Comparison of ENCODE assay signal across 19 cellular contexts in the genomic region with DNA sequence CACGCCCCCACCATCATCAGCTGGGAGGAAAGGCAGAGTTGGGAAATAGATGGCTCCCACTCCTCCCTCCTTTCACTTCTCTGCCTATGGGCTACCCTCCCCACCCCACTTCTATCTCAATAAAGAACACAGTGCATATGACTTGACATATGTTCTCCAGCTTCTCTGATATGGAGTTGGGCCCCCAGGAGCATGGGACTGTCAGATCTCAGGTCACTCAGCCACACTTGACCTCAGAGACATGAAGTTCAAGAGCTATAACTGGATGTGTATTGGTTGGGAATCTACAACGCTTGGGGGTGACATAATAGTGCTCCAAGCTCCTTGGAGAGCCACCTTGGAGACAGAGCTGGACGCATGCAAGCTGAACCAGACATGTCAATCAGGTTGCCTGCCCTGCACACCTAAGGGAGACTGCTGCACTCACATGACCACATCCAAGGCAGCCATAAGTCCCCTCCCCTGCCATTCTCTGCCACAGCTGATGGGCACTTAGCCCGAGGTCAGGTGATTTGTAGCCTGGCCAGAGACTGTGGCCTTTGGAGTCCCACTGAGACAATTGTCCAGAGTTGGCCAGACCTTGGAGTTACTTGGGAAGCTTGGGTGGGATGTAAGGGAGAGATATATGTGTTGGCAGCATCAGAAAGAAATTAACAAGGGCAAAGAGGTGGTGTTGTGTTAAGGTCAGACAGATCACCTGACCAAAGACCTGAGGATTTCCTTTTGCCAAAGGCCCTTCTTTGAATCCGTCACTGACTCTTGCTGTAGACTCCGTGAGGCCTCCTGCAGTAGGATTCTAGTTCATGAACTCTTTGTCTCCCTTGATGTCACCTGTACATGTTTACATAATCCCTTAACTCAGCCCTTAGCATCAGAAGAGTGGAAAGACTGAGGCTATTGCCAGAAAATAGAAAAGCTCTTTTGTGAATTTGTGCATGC. TPM values are rescaled to one million over a fixed set of nuclear protein-coding genes. Genes with fewer than 3 reads are reported as not detected.
DNase-seq lines count a peak whose midpoint lies in the region; ATAC-seq and TF ChIP-seq lines count a peak whose summit lies in the region.
"Had no signal": no experiment of that assay in that cellular context is flagged by ENCODE, and none has a peak within 500 bp of the region (broad histone marks: within the 10 kb centered on the region; RNA-seq: fewer than 3 reads in every experiment).

No MANE protein-coding gene starts in this region.

- H3K4me2 ChIP-seq in PC-3 (ENCODE audit: low read length): peak overlapping the region; percentile 71; the same call in 1 of the 2 replicates
- no peak overlapping the region for H3K4me2 ChIP-seq in neural cell (ENCODE audit: low read length)

- TF ChIP-seq RAD21 in neural cell (conservative IDR thresholded peaks at IDR 0.05): no peak

- TF ChIP-seq CTCF in PC-3 (conservative IDR thresholded peaks at IDR 0.05; ENCODE audit: low read depth, low read length): no peak
- TF ChIP-seq CTCF in neural cell (IDR thresholded peaks at IDR 0.05; ENCODE audit: poor library complexity, severe bottlenecking): no peak

- H3F3A ChIP-seq in PC-3 (ENCODE audit: low read length, unreplicated experiment) (no peaks in the 10 kb centered on the region), neural cell (ENCODE audit: insufficient read depth, low read length, poor library complexity, severe bottlenecking) (no peaks in the 10 kb centered on the region)

- H3K27me3 ChIP-seq in PC-3 (ENCODE audit: low read length) (no peaks in the 10 kb centered on the region), neural cell (ENCODE audit: insufficient read depth, low read depth, low read length) (no peaks in the 10 kb centered on the region)

- H3K4me1 ChIP-seq in PC-3 (ENCODE audit: insufficient read depth, low read length): peaks cover 29% of the 10 kb centered on the region

- intact Hi-C loops in PC-3 (cut with micrococcal nuclease): loop anchor here (2.0 kb wide), 1 partner anchor 21 kb away; a partner anchor contains a TSS

- no peaks in the 10 kb centered on the region for H3K9me2 ChIP-seq in PC-3 (replicated peaks; ENCODE audit: low read length)
- no peaks in the 10 kb centered on the region for H3K9me2 ChIP-seq in neural cell (ENCODE audit: insufficient read depth, low read length)

- H3K9me3 ChIP-seq in PC-3 (ENCODE audit: low read length) (no peaks in the 10 kb centered on the region), neural cell (ENCODE audit: low read length) (no peaks in the 10 kb centered on the region)

- CTCF ChIA-PET in PC-3 (lab: Charles Lee): no interaction called here

- H2AFZ ChIP-seq in PC-3 (ENCODE audit: low read length): no peak overlapping the region
- no peak overlapping the region for H2AFZ ChIP-seq in neural cell (ENCODE audit: low read depth, low read length)

- BruUV-seq in PC-3 (replicated peaks; lab: Mats Ljungman, UMichigan): no TSS peak

- no peak overlapping the region for H3K9ac ChIP-seq in PC-3 (ENCODE audit: low read length)
- H3K9ac ChIP-seq in neural cell (ENCODE audit: low read length): peak overlapping the region; percentile 56

- H3K4me3 ChIP-seq in PC-3 (ENCODE audit: low read length) (no peak overlapping the region), neural cell (ENCODE audit: low read length) (peak overlapping the region; percentile 49)

- TF ChIP-seq EP300 in neural cell (conservative IDR thresholded peaks at IDR 0.05; ENCODE audit: poor library complexity, severe bottlenecking): no peak

- H3K27ac ChIP-seq in PC-3 (ENCODE audit: low read length) (peak overlapping the region; percentile 29; the same call in 1 of the 2 replicates), neural cell (ENCODE audit: low read length) (no peak overlapping the region)
- H3K27ac ChIP-seq: epithelial cell of prostate, HL-60 had no signal

- H3K36me3 ChIP-seq in PC-3 (ENCODE audit: low read depth, low read length) (no peaks in the 10 kb centered on the region), neural cell (ENCODE audit: insufficient read depth, low read length) (no peaks in the 10 kb centered on the region)

- H3K79me2 ChIP-seq in PC-3 (ENCODE audit: low read length) (peaks cover 2% of the 10 kb centered on the region; the same call in 1 of the 2 replicates), neural cell (replicated peaks; ENCODE audit: insufficient read depth, low read length) (no peaks in the 10 kb centered on the region)

- POLR2A ChIA-PET in PC-3 (lab: Charles Lee; ENCODE audit: unreplicated experiment): no interaction called here

- no peak for ATAC-seq in PC-3
- ATAC-seq: activated CD4-positive, alpha-beta T cell treated with anti-CD3 and anti-CD28 coated beads for 36 hours had no signal

- DNase-seq in GM03348 (ENCODE audit: low spot score) (peak; percentile 1), PC-3 (no peak)
- no peak for DNase-seq in stimulated activated CD4-positive, alpha-beta T cell treated with anti-CD3 and anti-CD28 coated beads, Interleukin-4, amount 100 ng/mL, for 24 hours
- DNase-seq in stimulated activated naive CD4-positive, alpha-beta T cell (lab: John Stamatoyannopoulos, UW): no peak
- DNase-seq: activated CD4-positive, alpha-beta T cell treated with anti-CD3 and anti-CD28 coated beads for 36 hours; activated naive CD4-positive, alpha-beta T cell treated with anti-CD3 and anti-CD28 coated beads, Interleukin-2, amount 50 U/mL, for 16 hours; activated T-cell treated with anti-CD3 and anti-CD28 coated beads, Interleukin-2, amount 50 U/mL, for 72 hours; CD4-positive, CD25-positive, alpha-beta regulatory T cell; DMS 273 treated with DMSO at 0.1 percent for 48 hours; left ventricle myocardium superior; NCI-H2081; RPMI8226; small intestine; stimulated activated CD4-positive, alpha-beta T cell treated with anti-CD3 and anti-CD28 coated beads, Interleukin-2, amount 100 ng/mL, for 24 hours had no signal

- H4K20me1 ChIP-seq in PC-3 (ENCODE audit: low read length): no peaks in the 10 kb centered on the region
- no peaks in the 10 kb centered on the region for H4K20me1 ChIP-seq in neural cell (ENCODE audit: insufficient read depth)

TF ChIP-seq in neural cell, 6 proteins besides CTCF, POLR2A, EP300 and RAD21:
- TF ChIP-seq EZH2 (IDR thresholded peaks at IDR 0.05; ENCODE audit: borderline replicate concordance, insufficient read depth, low read length, poor library complexity, severe bottlenecking) (no peak), SMC3 (conservative IDR thresholded peaks at IDR 0.05; ENCODE audit: poor library complexity) (no peak), TAF1 (IDR thresholded peaks at IDR 0.05; ENCODE audit: low read depth) (no peak), POLR2AphosphoS5 (IDR thresholded peaks at IDR 0.05) (no peak), MXI1 (conservative IDR thresholded peaks at IDR 0.05; ENCODE audit: poor library complexity, severe bottlenecking) (no peak)
- TF ChIP-seq, protein P1, sequence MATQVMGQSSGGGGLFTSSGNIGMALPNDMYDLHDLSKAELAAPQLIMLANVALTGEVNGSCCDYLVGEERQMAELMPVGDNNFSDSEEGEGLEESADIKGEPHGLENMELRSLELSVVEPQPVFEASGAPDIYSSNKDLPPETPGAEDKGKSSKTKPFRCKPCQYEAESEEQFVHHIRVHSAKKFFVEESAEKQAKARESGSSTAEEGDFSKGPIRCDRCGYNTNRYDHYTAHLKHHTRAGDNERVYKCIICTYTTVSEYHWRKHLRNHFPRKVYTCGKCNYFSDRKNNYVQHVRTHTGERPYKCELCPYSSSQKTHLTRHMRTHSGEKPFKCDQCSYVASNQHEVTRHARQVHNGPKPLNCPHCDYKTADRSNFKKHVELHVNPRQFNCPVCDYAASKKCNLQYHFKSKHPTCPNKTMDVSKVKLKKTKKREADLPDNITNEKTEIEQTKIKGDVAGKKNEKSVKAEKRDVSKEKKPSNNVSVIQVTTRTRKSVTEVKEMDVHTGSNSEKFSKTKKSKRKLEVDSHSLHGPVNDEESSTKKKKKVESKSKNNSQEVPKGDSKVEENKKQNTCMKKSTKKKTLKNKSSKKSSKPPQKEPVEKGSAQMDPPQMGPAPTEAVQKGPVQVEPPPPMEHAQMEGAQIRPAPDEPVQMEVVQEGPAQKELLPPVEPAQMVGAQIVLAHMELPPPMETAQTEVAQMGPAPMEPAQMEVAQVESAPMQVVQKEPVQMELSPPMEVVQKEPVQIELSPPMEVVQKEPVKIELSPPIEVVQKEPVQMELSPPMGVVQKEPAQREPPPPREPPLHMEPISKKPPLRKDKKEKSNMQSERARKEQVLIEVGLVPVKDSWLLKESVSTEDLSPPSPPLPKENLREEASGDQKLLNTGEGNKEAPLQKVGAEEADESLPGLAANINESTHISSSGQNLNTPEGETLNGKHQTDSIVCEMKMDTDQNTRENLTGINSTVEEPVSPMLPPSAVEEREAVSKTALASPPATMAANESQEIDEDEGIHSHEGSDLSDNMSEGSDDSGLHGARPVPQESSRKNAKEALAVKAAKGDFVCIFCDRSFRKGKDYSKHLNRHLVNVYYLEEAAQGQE (IDR thresholded peaks at IDR 0.05; ENCODE audit: borderline replicate concordance): no peak

RNA-seq across cellular contexts. Expression of a gene that starts 3.7 kb away (rescaled TPM):
- total RNA-seq in PC-3 (2014; rRNA removed): 1.3 and 1.5 TPM in 2 replicates
- 2.7 and 5.6 TPM in 2 replicates for polyA plus RNA-seq in neural cell
- 0.46 TPM in 1 of 2 replicates, not detected in the other for polyA minus RNA-seq in neural cell
- total RNA-seq: activated CD4-positive, alpha-beta T cell treated with anti-CD3 and anti-CD28 coated beads for 36 hours; activated CD8-positive, alpha-beta memory T cell treated with anti-CD3 and anti-CD28 coated beads for 36 hours; activated T-cell treated with anti-CD3 and anti-CD28 coated beads, Interleukin-2, amount 50 U/mL, for 72 hours; CD4-positive, CD25-positive, alpha-beta regulatory T cell; temporal lobe had no signal
- polyA plus RNA-seq: CD4-positive, CD25-positive, alpha-beta regulatory T cell had no signal

RNA-seq across cellular contexts. Expression of a gene that starts 4.5 kb away (rescaled TPM):
- 122 and 148 TPM in 2 replicates for total RNA-seq in PC-3 (2014; rRNA removed)
- polyA plus RNA-seq in neural cell: 59.7 and 75.2 TPM in 2 replicates
- polyA minus RNA-seq in neural cell: 44.8 and 45.3 TPM in 2 replicates
- polyA plus RNA-seq: CD4-positive, CD25-positive, alpha-beta regulatory T cell had no signal

RNA-seq across cellular contexts. Expression of a gene that starts 21.8 kb away (rescaled TPM):
- total RNA-seq in PC-3 (2014; rRNA removed): 17.7 and 26.4 TPM in 2 replicates
- 54.9 and 55.0 TPM in 2 replicates for polyA plus RNA-seq in neural cell
- polyA minus RNA-seq in neural cell: 19.0 and 22.7 TPM in 2 replicates

RNA-seq across cellular contexts. Expression of a gene that starts 32.0 kb away (rescaled TPM):
- 1.1 and 5.2 TPM in 2 replicates for total RNA-seq in PC-3 (2014; rRNA removed)
- polyA plus RNA-seq in neural cell: 39.3 and 44.0 TPM in 2 replicates
- polyA minus RNA-seq in neural cell: 39.7 and 50.9 TPM in 2 replicates
- polyA plus RNA-seq: CD4-positive, CD25-positive, alpha-beta regulatory T cell had no signal

RNA-seq across cellular contexts. Expression of a gene that starts 32.2 kb away (rescaled TPM):
- 139 and 210 TPM in 2 replicates for total RNA-seq in PC-3 (2014; rRNA removed)
- polyA plus RNA-seq in neural cell: 24.3 and 28.6 TPM in 2 replicates
- 35.1 and 42.4 TPM in 2 replicates for polyA minus RNA-seq in neural cell
